1 cellular context compared by ENCODE assay signal in genomic region chr6:17281497-17282481, GRCh38.
TF ChIP-seq lines count a peak whose summit lies in the region.

No MANE protein-coding gene starts in this region.

TF ChIP-seq in HEK293, 187 proteins besides CTCF, POLR2A, EP300 and RAD21 (continued from another document and continues in another):
- no peak for TF ChIP-seq PRDM10 (tag by site-specific recombination; IDR thresholded peaks at IDR 0.05)
- TF ChIP-seq ZNF791 (tag by site-specific recombination; IDR thresholded peaks at IDR 0.05) = no peak
- TF ChIP-seq ZNF76 (tag by site-specific recombination; IDR thresholded peaks at IDR 0.05; ENCODE audit: borderline replicate concordance, low read depth) = no peak
- no peak for TF ChIP-seq SETDB1 (IDR thresholded peaks at IDR 0.05; ENCODE audit: insufficient read length, low read length)
- TF ChIP-seq ZBTB11 (tag by site-specific recombination; conservative IDR thresholded peaks at IDR 0.05; ENCODE audit: low read depth) = no peak
- no peak for TF ChIP-seq KLF7 (tag by site-specific recombination; IDR thresholded peaks at IDR 0.05; ENCODE audit: borderline replicate concordance)
- peak; percentile 52; the same call in 1 of the 2 replicates for TF ChIP-seq GLIS2 (tag by site-specific recombination; IDR thresholded peaks at IDR 0.05)
- TF ChIP-seq BCL11A (tag by site-specific recombination; IDR thresholded peaks at IDR 0.05; ENCODE audit: low read depth) = no peak
- no peak for TF ChIP-seq ZFP37 (tag by site-specific recombination; IDR thresholded peaks at IDR 0.05)
- TF ChIP-seq ZNF211 (tag by site-specific recombination; IDR thresholded peaks at IDR 0.05; ENCODE audit: low read depth) = no peak
- TF ChIP-seq OVOL3 (tag by site-specific recombination; IDR thresholded peaks at IDR 0.05) = no peak
- TF ChIP-seq PRDM6 (tag by site-specific recombination; IDR thresholded peaks at IDR 0.05) = no peak
- no peak for TF ChIP-seq ZNF324 (tag by site-specific recombination; IDR thresholded peaks at IDR 0.05)
- no peak for TF ChIP-seq ZEB2 (tag by site-specific recombination; IDR thresholded peaks at IDR 0.05)
- TF ChIP-seq ZNF280C (tag by site-specific recombination; IDR thresholded peaks at IDR 0.05) = no peak
- TF ChIP-seq ZNF623 (tag by site-specific recombination; IDR thresholded peaks at IDR 0.05) = no peak
- no peak for TF ChIP-seq ZNF26 (tag by site-specific recombination; IDR thresholded peaks at IDR 0.05)
- no peak for TF ChIP-seq GLI2 (tag by site-specific recombination; IDR thresholded peaks at IDR 0.05; ENCODE audit: borderline replicate concordance, low read depth)
- TF ChIP-seq ZNF449 (tag by site-specific recombination; IDR thresholded peaks at IDR 0.05) = no peak
- no peak for TF ChIP-seq ZNF266 (tag by site-specific recombination; IDR thresholded peaks at IDR 0.05; ENCODE audit: low read depth)
- TF ChIP-seq ZNF391 (tag by site-specific recombination; IDR thresholded peaks at IDR 0.05; ENCODE audit: borderline replicate concordance, low read depth) = no peak
- no peak for TF ChIP-seq ZNF830 (tag by site-specific recombination; IDR thresholded peaks at IDR 0.05; ENCODE audit: low read depth)
- TF ChIP-seq HOXA7 (CRISPR knock-in tag; IDR thresholded peaks at IDR 0.05; ENCODE audit: borderline replicate concordance) = no peak
- no peak for TF ChIP-seq PRDM1 (tag by site-specific recombination; IDR thresholded peaks at IDR 0.05)
- TF ChIP-seq ZNF555 (tag by site-specific recombination; conservative IDR thresholded peaks at IDR 0.05) = no peak
- no peak for TF ChIP-seq ZNF792 (tag by site-specific recombination; IDR thresholded peaks at IDR 0.05)
- TF ChIP-seq ZNF558 (tag by site-specific recombination; IDR thresholded peaks at IDR 0.05) = no peak
- TF ChIP-seq REST (tag by site-specific recombination; IDR thresholded peaks at IDR 0.05) = no peak
- 0 out of 2 replicates have a peak, but pooled peaks have one; percentile 16 for TF ChIP-seq ZBTB48 (tag by site-specific recombination; IDR thresholded peaks at IDR 0.05)
- no peak for TF ChIP-seq ZNF248 (tag by site-specific recombination; IDR thresholded peaks at IDR 0.05)
- peak; percentile 61 for TF ChIP-seq ZNF335 (tag by site-specific recombination; conservative IDR thresholded peaks at IDR 0.05)
- no peak for TF ChIP-seq MEIS1 (CRISPR knock-in tag; IDR thresholded peaks at IDR 0.05; ENCODE audit: borderline replicate concordance)
- 0 out of 2 replicates have a peak, but pooled peaks have one; percentile 24 for TF ChIP-seq ZXDB (tag by site-specific recombination; IDR thresholded peaks at IDR 0.05)
- peak; percentile 87 for TF ChIP-seq ZNF341 (tag by site-specific recombination; IDR thresholded peaks at IDR 0.05; ENCODE audit: low read depth)
- TF ChIP-seq ZNF239 (tag by site-specific recombination; IDR thresholded peaks at IDR 0.05) = no peak
- TF ChIP-seq ZNF488 (tag by site-specific recombination; IDR thresholded peaks at IDR 0.05) = no peak
- TF ChIP-seq ZNF37A (tag by site-specific recombination; IDR thresholded peaks at IDR 0.05) = no peak
- no peak for TF ChIP-seq ZNF513 (tag by site-specific recombination; IDR thresholded peaks at IDR 0.05)
